ENCODE assay signal across 9 cellular contexts in genomic region chr20:33869283-33869682, GRCh38.
"Had no signal": no experiment of that assay in that cellular context is flagged by ENCODE, and none has a peak within 500 bp of the region (broad histone marks: within the 10 kb centered on the region; RNA-seq: fewer than 3 reads in every experiment).

No MANE protein-coding gene starts in this region.

- H3K4me3 ChIP-seq: GM23338, HAP-1 had no signal

- H3K9me3 ChIP-seq: HAP-1 had no signal

- FAIRE-seq: H1, H54, HTR-8/SVneo had no signal

- DNase-seq: HFFc6, KG1 had no signal

- H2AFZ ChIP-seq: GM23338 had no signal

- H3K4me3 Mint-ChIP-seq: GM23338, HFFc6, IgD-negative memory B cell had no signal

- H3K36me3 ChIP-seq: HAP-1 had no signal

- H3K27ac Mint-ChIP-seq: GM23338, HFFc6, IgD-negative memory B cell had no signal

- H3K4me1 ChIP-seq: HAP-1 had no signal

- ATAC-seq: GM23338, HCT116 had no signal

- H3K4me2 ChIP-seq: GM23338 had no signal

- H3K9me3 Mint-ChIP-seq: GM23338, HFFc6, IgD-negative memory B cell had no signal
